In the genomic region with DNA sequence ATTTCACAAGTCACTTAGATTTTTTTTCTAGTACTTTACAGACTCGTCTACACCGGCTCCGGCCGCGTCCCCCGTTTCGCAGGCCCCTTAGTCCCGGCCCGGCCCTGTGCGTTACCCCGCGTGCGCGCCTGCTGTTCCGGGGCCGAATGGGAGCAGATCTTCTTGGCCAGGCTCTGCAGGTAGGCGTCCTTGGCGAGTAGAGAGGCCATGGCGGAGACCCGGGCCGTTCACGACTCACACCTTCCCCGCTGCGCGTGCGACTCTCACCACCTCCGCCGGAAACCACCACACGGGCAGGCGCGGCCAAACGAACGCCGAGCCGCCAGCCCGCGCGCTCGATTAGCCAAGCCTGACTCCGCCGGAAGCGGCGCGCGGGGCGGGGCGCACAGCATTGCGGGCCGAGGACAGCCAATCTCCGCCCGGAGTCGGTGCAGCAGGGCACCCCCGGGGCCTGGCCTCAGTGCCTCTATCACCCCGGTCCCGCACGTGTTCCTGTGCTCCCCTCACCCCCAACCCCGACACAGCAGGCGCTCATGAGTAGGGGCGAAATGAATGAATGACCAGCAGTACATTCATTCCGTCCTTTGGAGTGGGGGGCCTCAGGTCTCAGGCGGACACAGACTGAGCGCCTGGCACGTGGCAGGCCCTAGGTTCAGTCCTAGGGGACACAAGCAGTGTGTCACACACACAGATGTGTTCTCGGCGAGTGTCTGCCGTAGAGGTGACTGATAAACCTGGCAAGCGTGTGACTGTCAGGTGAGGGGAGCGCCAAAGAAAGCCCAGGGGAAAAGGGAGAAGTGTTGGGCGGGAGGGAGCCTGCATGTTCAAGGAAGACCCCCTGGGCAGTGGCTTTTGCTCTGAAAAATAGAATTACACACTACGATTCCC, we compare ENCODE assay signal across 8 cellular contexts. TPM values are rescaled to one million over a fixed set of nuclear protein-coding genes. Genes with fewer than 3 reads are reported as not detected.
A peak's percentile ranks its signal among the peaks of the same experiment; 100 is the strongest.
DNase-seq lines count a peak whose midpoint lies in the region; ATAC-seq and TF ChIP-seq lines count a peak whose summit lies in the region.

TSS of gene SURF6 (minus strand) at position 265 of the 888 bp plus-strand sequence. CDS start at position 209, 56 bp downstream.

- ATAC-seq in GM19438 (IDR thresholded peaks at IDR 0.05; ENCODE audit: low read depth, unreplicated experiment), result peak; percentile 76
- ATAC-seq in HG03565 (IDR thresholded peaks at IDR 0.05; ENCODE audit: unreplicated experiment), result peak; percentile 73
- peak; percentile 97 for ATAC-seq in left lobe of liver

- DNase-seq in NCI-H748 treated with DMSO at 0.1 percent for 48 hours (lab: John Stamatoyannopoulos, UW) (peak; percentile 83), cortex of kidney (lab: John Stamatoyannopoulos, UW) (peak; percentile 78), left lobe of liver (ENCODE audit: low spot score) (peak; percentile 95)
- DNase-seq in activated CD4-positive, alpha-beta T cell treated with anti-CD3 and anti-CD28 coated beads, Interleukin-2, amount 50 U/mL, for 1 hour, result peak; percentile 91
- DNase-seq in stimulated activated CD4-positive, alpha-beta T cell treated with anti-CD3 and anti-CD28 coated beads, Interleukin-1b, Interleukin-23, amount 100 ng/mL, for 48 hours, result peak; percentile 94

- peak within 1 kb of the TSS; percentile 89 for H3K27ac ChIP-seq in C4-2B

- TF ChIP-seq CTCF in C4-2B (conservative IDR thresholded peaks at IDR 0.05), result no peak

RNA-seq across cellular contexts. Expression of gene SURF6, which starts in this region (rescaled TPM):
- total RNA-seq in left lobe of liver, result 9.7 TPM

Comparison
In these comparisons a context has a peak if more than half of its experiments do, and no peak if none do; other contexts are left out.
1. Peak in every context shown above with its lines: DNase-seq, ATAC-seq and H3K27ac ChIP-seq.